14 cellular contexts compared by ENCODE assay signal in genomic region chr21:35086357-35086756, GRCh38. TPM values are rescaled to one million over a fixed set of nuclear protein-coding genes. Genes with fewer than 3 reads are reported as not detected.
DNase-seq lines count a peak whose midpoint lies in the region; ATAC-seq and TF ChIP-seq lines count a peak whose summit lies in the region.
"Had no signal": no experiment of that assay in that cellular context is flagged by ENCODE, and none has a peak within 500 bp of the region (broad histone marks: within the 10 kb centered on the region; RNA-seq: fewer than 3 reads in every experiment).

No MANE protein-coding gene starts in this region.

- H3K36me3 ChIP-seq in breast epithelium (no peaks in the 10 kb centered on the region), adipocyte (ENCODE audit: control insufficient read depth, insufficient read depth, low read length, severe bottlenecking) (no peaks in the 10 kb centered on the region), suprapubic skin (no peaks in the 10 kb centered on the region)

- peaks cover 13% of the 10 kb centered on the region for H3K9me3 Mint-ChIP-seq in MCF 10A (ENCODE audit: unreplicated experiment)

- CTCF ChIA-PET in MCF 10A (lab: Yijun Ruan, JAX): no interaction called here

- H3K4me1 Mint-ChIP-seq in MCF 10A (ENCODE audit: insufficient read depth, unreplicated experiment): peaks cover 25% of the 10 kb centered on the region

- ATAC-seq in HG03097 (IDR thresholded peaks at IDR 0.05; ENCODE audit: low FRiP score, unreplicated experiment): no peak
- ATAC-seq: A549 had no signal

- WGBS in suprapubic skin: 74% methylated on average over 2 of the region's 2 CpGs

- TF ChIP-seq CTCF in MCF 10A (IDR thresholded peaks at IDR 0.05; ENCODE audit: unreplicated experiment) (no peak), breast epithelium (IDR thresholded peaks at IDR 0.05) (no peak), fibroblast of villous mesenchyme (IDR thresholded peaks at IDR 0.05; ENCODE audit: insufficient read depth, low read depth, low read length) (no peak), suprapubic skin (IDR thresholded peaks at IDR 0.05) (no peak)

- TF ChIP-seq POLR2A in breast epithelium (IDR thresholded peaks at IDR 0.05) (no peak), suprapubic skin (IDR thresholded peaks at IDR 0.05) (no peak)

- H3K27me3 Mint-ChIP-seq in MCF 10A (ENCODE audit: insufficient read depth, unreplicated experiment): no peaks in the 10 kb centered on the region

- H3K27ac Mint-ChIP-seq in MCF 10A (ENCODE audit: low read depth, unreplicated experiment): peak overlapping the region; percentile 92
- H3K27ac Mint-ChIP-seq: mesothelial cell of epicardium had no signal

- H3K4me3 Mint-ChIP-seq in MCF 10A (ENCODE audit: unreplicated experiment): no peak overlapping the region
- H3K4me3 Mint-ChIP-seq: mesothelial cell of epicardium had no signal

- TF ChIP-seq EP300 in suprapubic skin (IDR thresholded peaks at IDR 0.05): no peak

- no peaks in the 10 kb centered on the region for H3K36me3 Mint-ChIP-seq in MCF 10A (ENCODE audit: insufficient read depth, unreplicated experiment)
- H3K36me3 Mint-ChIP-seq: mesothelial cell of epicardium had no signal

- intact Hi-C loops in MCF 10A (cut with micrococcal nuclease): no loop called here
- intact Hi-C loops in breast epithelium (cut with DNase I; ENCODE audit: low total_unique reads): no loop called here

- peak overlapping the region; percentile 48 for H3K9ac ChIP-seq in adipocyte (ENCODE audit: low read length)

- H3K4me1 ChIP-seq in breast epithelium (no peaks in the 10 kb centered on the region), adipocyte (ENCODE audit: control insufficient read depth, insufficient read depth, low read length) (peaks cover 22% of the 10 kb centered on the region), suprapubic skin (no peaks in the 10 kb centered on the region)

- H3K27me3 ChIP-seq in breast epithelium (no peaks in the 10 kb centered on the region), adipocyte (replicated peaks; ENCODE audit: control insufficient read depth, insufficient read depth, low read length) (no peaks in the 10 kb centered on the region), suprapubic skin (no peaks in the 10 kb centered on the region)

- no peak overlapping the region for H3K4me3 ChIP-seq in breast epithelium
- H3K4me3 ChIP-seq in adipocyte (ENCODE audit: low read length): no peak overlapping the region
- H3K4me3 ChIP-seq in fibroblast of villous mesenchyme (ENCODE audit: low read depth, low read length): no peak overlapping the region
- H3K4me3 ChIP-seq in suprapubic skin: no peak overlapping the region
- H3K4me3 ChIP-seq: A549 had no signal

- H3K9me3 ChIP-seq in breast epithelium: no peaks in the 10 kb centered on the region
- H3K9me3 ChIP-seq in adipocyte (ENCODE audit: control insufficient read depth, low read length): no peaks in the 10 kb centered on the region
- no peaks in the 10 kb centered on the region for H3K9me3 ChIP-seq in suprapubic skin
- H3K9me3 ChIP-seq: A549 had no signal

- DNase-seq in MCF 10A (ENCODE audit: unreplicated experiment): peak; percentile 66
- DNase-seq in breast epithelium (ENCODE audit: low spot score in 2 of 2): no peak
- DNase-seq in adipocyte (ENCODE audit: low read depth): peak; percentile 61
- peak; percentile 13 for DNase-seq in fibroblast of villous mesenchyme (ENCODE audit: low read depth)
- DNase-seq in stromal cell of bone marrow (ENCODE audit: low read depth): peak; percentile 38
- DNase-seq in suprapubic skin (ENCODE audit: low spot score in 2 of 2): no peak
- no peak for DNase-seq in KBM-7
- DNase-seq: activated CD4-positive, alpha-beta T cell treated with anti-CD3 and anti-CD28 coated beads for 48 hours; activated effector memory CD4-positive, alpha-beta T cell treated with Interleukin-2 at 50 U/mL for 16 hours; posterior cingulate gyrus; T-helper 1 cell had no signal

- H3K27ac ChIP-seq in breast epithelium: no peak overlapping the region
- H3K27ac ChIP-seq in suprapubic skin: no peak overlapping the region

- in situ Hi-C loops in KBM-7 (cut with MboI; ENCODE audit: low pct_unique_long_range_greater_than_20kb, low sequenced_read_pairs): no loop called here

- BruUV-seq in MCF 10A (replicated peaks; lab: Mats Ljungman, UMichigan): no TSS peak

- POLR2A ChIA-PET in MCF 10A (lab: Yijun Ruan, JAX): interaction anchor here (0.8 to 2.7 kb wide), 4 partner anchors 16 to 50 kb away, joined by 3 to 9 read pairs (median 3); no protein-coding TSS in a partner anchor

RNA-seq across cellular contexts. Expression of gene RUNX1, which starts 37.3 kb away (rescaled TPM):
- 86.2 and 102 TPM in 2 replicates for total RNA-seq in MCF 10A (2022)
- 100 to 1,000 TPM in 2 of 3 donors, 10 to 100 TPM in 1; 24.8 to 165 (median 127) TPM for total RNA-seq in breast epithelium
- 21.6 and 37.4 TPM in 2 replicates for total RNA-seq in fibroblast of villous mesenchyme
- 10 to 100 TPM; 15.4 to 26.7 (median 20.5) TPM for total RNA-seq in suprapubic skin

Comparison
In these comparisons a context has a peak if more than half of its experiments do, and no peak if none do; other contexts are left out.
1. DNase-seq: peak in MCF 10A (single experiment), adipocyte (single experiment), fibroblast of villous mesenchyme (single experiment) and stromal cell of bone marrow (single experiment); none in breast epithelium (0 of 2), suprapubic skin (0 of 2) and KBM-7 (single experiment).